16 cellular contexts compared by ENCODE assay signal in the genomic region with DNA sequence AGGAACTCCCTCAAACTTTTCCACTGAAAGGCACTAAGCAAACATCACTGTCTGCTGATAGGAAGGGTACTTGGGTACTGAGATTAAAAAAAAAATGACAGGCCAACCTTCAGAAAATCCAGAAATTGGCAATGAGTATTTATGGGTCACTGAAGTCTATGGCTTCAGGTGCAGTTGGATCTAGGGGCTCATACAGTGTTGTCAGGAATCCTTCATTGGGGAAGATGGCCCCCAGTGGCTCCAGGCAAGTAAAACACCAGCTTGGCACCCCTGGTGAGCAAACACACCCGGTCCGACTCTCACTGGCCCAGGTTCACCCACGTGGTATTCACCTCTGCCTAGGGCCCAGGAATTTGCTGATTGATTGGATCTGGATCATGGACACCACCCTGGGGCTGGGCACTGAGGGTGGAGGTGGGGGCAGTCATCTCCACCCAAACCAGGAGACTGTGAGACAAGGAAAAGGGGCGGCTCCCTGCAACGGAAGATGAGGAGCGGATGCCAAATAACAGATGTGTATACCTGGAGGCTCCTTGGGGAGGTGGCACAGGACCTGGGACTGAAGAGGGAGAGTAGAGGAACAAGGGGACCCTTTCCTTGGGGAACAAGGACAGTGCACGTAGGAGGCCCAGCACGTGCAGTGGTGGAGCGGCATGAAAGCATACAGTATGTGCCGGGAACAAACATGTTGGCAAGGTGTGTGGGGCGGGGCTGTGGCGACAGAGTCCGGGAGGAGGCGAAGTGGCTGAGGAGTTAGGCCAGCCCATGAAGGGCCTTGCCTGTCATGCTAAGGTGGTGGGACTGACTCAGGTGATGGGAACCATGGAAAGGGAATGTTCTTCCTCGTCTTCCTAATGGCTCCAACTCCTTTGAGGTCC. TPM values are rescaled to one million over a fixed set of nuclear protein-coding genes. Genes with fewer than 3 reads are reported as not detected.
"Had no signal": no experiment of that assay in that cellular context is flagged by ENCODE, and none has a peak within 500 bp of the region (broad histone marks: within the 10 kb centered on the region; RNA-seq: fewer than 3 reads in every experiment).

No MANE protein-coding gene starts in this region.

- FAIRE-seq: astrocyte had no signal

- H3K27me3 ChIP-seq: cardiac muscle cell, sigmoid colon had no signal

- ATAC-seq: activated CD4-positive, alpha-beta T cell treated with anti-CD3 and anti-CD28 coated beads for 36 hours; heart right ventricle; natural killer cell; T-cell had no signal

- H3K9me3 ChIP-seq: heart right ventricle, sigmoid colon, suprapubic skin had no signal

- H3K36me3 ChIP-seq: cardiac muscle cell, heart right ventricle, sigmoid colon, suprapubic skin, WERI-Rb-1 had no signal

- H3K27ac ChIP-seq: cardiac muscle cell, heart right ventricle, WERI-Rb-1 had no signal

- DNase-seq: activated CD4-positive, alpha-beta memory T cell treated with anti-CD3 and anti-CD28 coated beads, Interleukin-2, amount 10 ng/mL, durations not matched to agents 7 days and 5 days; activated CD4-positive, alpha-beta T cell treated with anti-CD3 and anti-CD28 coated beads for 36 hours; activated CD8-positive, alpha-beta memory T cell treated with anti-CD3 and anti-CD28 coated beads, Interleukin-2, amount 50 U/mL, for 4 hours; activated naive CD4-positive, alpha-beta T cell treated with Interleukin-2 at 50 U/mL for 16 hours; foreskin melanocyte; heart right ventricle; islet precursor cell; natural killer cell; sigmoid colon; stimulated activated CD4-positive, alpha-beta T cell treated with anti-CD3 and anti-CD28 coated beads, Interleukin-12 subunit alpha, Interleukin-12 subunit beta, amount 100 ng/mL, for 4 hours; stimulated activated naive CD4-positive, alpha-beta T cell treated with Interleukin-2 at 50 U/mL for 16 hours; T-cell; WERI-Rb-1 had no signal

- H3K4me3 ChIP-seq: cardiac muscle cell, heart right ventricle, sigmoid colon, suprapubic skin had no signal

RNA-seq across cellular contexts. Expression of a gene that starts 4.7 kb away (rescaled TPM):
- total RNA-seq: activated CD4-positive, alpha-beta memory T cell treated with anti-CD3 and anti-CD28 coated beads, Interleukin-2, amount 10 ng/mL, durations not matched to agents 7 days and 5 days; activated CD4-positive, alpha-beta T cell treated with anti-CD3 and anti-CD28 coated beads for 36 hours had no signal
